ENCODE assay signal across 18 cellular contexts in genomic region chr2:9306910-9307309, GRCh38.
DNase-seq lines count a peak whose midpoint lies in the region; ATAC-seq, FAIRE-seq and TF ChIP-seq lines count a peak whose summit lies in the region.
"Had no signal": no experiment of that assay in that cellular context is flagged by ENCODE, and none has a peak within 500 bp of the region (broad histone marks: within the 10 kb centered on the region; RNA-seq: fewer than 3 reads in every experiment).

No MANE protein-coding gene starts in this region.

- no peaks in the 10 kb centered on the region for H3K9me3 Mint-ChIP-seq in progenitor cell of endocrine pancreas (ENCODE audit: low read depth)
- H3K9me3 Mint-ChIP-seq: memory B cell had no signal

- H3K4me1 ChIP-seq in right cardiac atrium (ENCODE audit: control insufficient read depth, insufficient read depth, low read length) (peaks cover 7% of the 10 kb centered on the region), esophagus (ENCODE audit: control insufficient read depth in 2 of 2, insufficient read depth in 2 of 2, low read length in 1 of 2) (peaks cover 3 to 19% of the 10 kb centered on the region in 2 donors), uterus (peaks cover 5% of the 10 kb centered on the region in 2 donors)

- TF ChIP-seq CTCF in progenitor cell of endocrine pancreas (IDR thresholded peaks at IDR 0.05; ENCODE audit: unreplicated experiment): no peak
- TF ChIP-seq CTCF in uterus (IDR thresholded peaks at IDR 0.05): no peak

- H3K4me3 ChIP-seq in right cardiac atrium (ENCODE audit: low read length) (no peak overlapping the region), esophagus (ENCODE audit: low read depth in 1 of 2, low read length in 2 of 2) (no peak overlapping the region), uterus (no peak overlapping the region)

- TF ChIP-seq POLR2A in uterus (IDR thresholded peaks at IDR 0.05): no peak

- peaks cover 17% of the 10 kb centered on the region for H3K4me1 Mint-ChIP-seq in progenitor cell of endocrine pancreas (ENCODE audit: low read depth)

- intact Hi-C loops in right cardiac atrium (cut with DNase I): no loop called here
- intact Hi-C loops in left cardiac atrium (cut with DNase I): no loop called here
- intact Hi-C loops in uterus (cut with DNase I; ENCODE audit: low total_unique reads): no loop called here

- H3K27me3 ChIP-seq in right cardiac atrium (ENCODE audit: control insufficient read depth, insufficient read depth): no peaks in the 10 kb centered on the region
- H3K27me3 ChIP-seq in esophagus (ENCODE audit: control insufficient read depth in 1 of 2, insufficient read depth in 2 of 2, low read length in 2 of 2): no peaks in the 10 kb centered on the region
- H3K27me3 ChIP-seq in uterus: no peaks in the 10 kb centered on the region

- ATAC-seq in right cardiac atrium (no peak), left cardiac atrium (no peak), HG02884 (IDR thresholded peaks at IDR 0.05; ENCODE audit: unreplicated experiment) (no peak)

- H3K36me3 ChIP-seq in esophagus (ENCODE audit: control insufficient read depth in 2 of 2, insufficient read depth in 2 of 2, low read length in 1 of 2) (no peaks in the 10 kb centered on the region), uterus (no peaks in the 10 kb centered on the region)

- FAIRE-seq in frontal cortex (lab: Jason Lieb, UNC): no peak
- FAIRE-seq: G401.6 had no signal

- no peaks in the 10 kb centered on the region for H3K27me3 Mint-ChIP-seq in progenitor cell of endocrine pancreas

- peak overlapping the region; percentile 22 for H3K27ac Mint-ChIP-seq in progenitor cell of endocrine pancreas
- H3K27ac Mint-ChIP-seq: memory B cell had no signal

- H3K9me3 ChIP-seq in right cardiac atrium (ENCODE audit: control insufficient read depth, low read length): no peaks in the 10 kb centered on the region
- H3K9me3 ChIP-seq in esophagus (ENCODE audit: control insufficient read depth in 2 of 2, insufficient read depth in 1 of 2, low read depth in 1 of 2, low read length in 1 of 2): no peaks in the 10 kb centered on the region
- no peaks in the 10 kb centered on the region for H3K9me3 ChIP-seq in uterus
- H3K9me3 ChIP-seq: Caco-2 had no signal

- peak overlapping the region; percentile 70 for H3K27ac ChIP-seq in right cardiac atrium (ENCODE audit: low read length)
- H3K27ac ChIP-seq in esophagus (ENCODE audit: low read depth in 2 of 2, low read length in 1 of 2): peak overlapping the region; percentile 32 to 74
- peak overlapping the region; percentile 24 to 50 for H3K27ac ChIP-seq in uterus
- H3K27ac ChIP-seq: VCaP had no signal

- H3K36me3 Mint-ChIP-seq in progenitor cell of endocrine pancreas (ENCODE audit: insufficient read depth): no peaks in the 10 kb centered on the region
- H3K36me3 Mint-ChIP-seq: memory B cell had no signal

- no peak overlapping the region for H3K4me3 Mint-ChIP-seq in progenitor cell of endocrine pancreas (ENCODE audit: low read depth)
- H3K4me3 Mint-ChIP-seq: memory B cell had no signal

- DNase-seq in right cardiac atrium (no peak), left cardiac atrium (no peak), progenitor cell of endocrine pancreas (ENCODE audit: low spot score, unreplicated experiment) (no peak), uterus (no peak), frontal cortex (ENCODE audit: low spot score in 2 of 2) (no peak)
- DNase-seq in stimulated activated naive CD4-positive, alpha-beta T cell treated with Interleukin-2 at 50 U/mL for 16 hours (lab: John Stamatoyannopoulos, UW): no peak
- DNase-seq: ACHN; activated CD8-positive, alpha-beta memory T cell treated with anti-CD3 and anti-CD28 coated beads for 24 hours; amniotic stem cell; NCI-H510A; stimulated activated CD4-positive, alpha-beta T cell treated with anti-CD3 and anti-CD28 coated beads, Interleukin-12 subunit alpha, Interleukin-12 subunit beta, amount 100 ng/mL, for 4 hours; SW 1271 had no signal

- WGBS in right cardiac atrium: 68% methylated on average over 8 of the region's 8 CpGs
- WGBS in esophagus, 2 donors: 44 to 56% methylated on average over 8 of the region's 8 CpGs
